Comparison of ENCODE assay signal across 14 cellular contexts in the genomic region with DNA sequence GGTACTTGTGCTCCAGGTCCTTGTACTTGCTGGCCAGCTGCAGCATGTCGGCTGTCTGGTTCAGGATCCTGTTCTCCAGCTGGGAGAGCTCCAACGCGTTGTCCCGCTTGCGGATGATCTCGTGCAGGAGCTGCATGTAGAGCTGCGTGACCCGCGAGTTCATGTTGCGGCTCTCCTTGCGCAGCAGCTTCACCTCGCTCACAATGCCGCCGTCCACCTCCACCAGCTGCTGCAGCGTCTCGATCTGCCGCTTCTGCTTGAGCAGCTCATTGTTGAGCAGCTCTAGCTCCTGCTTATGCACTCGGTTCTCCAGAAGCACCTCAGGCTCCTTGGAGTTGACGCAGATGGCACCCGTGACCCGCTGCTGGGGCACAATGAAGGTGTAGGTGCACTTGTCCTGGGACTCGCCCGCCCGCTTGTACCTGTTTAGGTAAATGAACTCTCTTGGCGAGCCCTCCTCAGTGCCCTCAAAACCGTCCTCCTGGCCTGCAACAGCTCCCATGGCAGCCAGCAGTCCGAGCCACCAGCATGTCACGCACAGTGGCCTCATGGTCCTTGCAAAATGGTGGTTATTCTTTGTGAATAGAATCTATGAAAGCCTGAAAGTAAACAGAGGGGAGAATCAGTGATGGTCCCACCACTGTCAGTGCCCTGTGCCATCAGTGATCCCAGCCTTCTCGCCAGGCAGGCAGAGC. TPM values are rescaled to one million over a fixed set of nuclear protein-coding genes. Genes with fewer than 3 reads are reported as not detected.
DNase-seq lines count a peak whose midpoint lies in the region; ATAC-seq and TF ChIP-seq lines count a peak whose summit lies in the region.
"Had no signal": no experiment of that assay in that cellular context is flagged by ENCODE, and none has a peak within 500 bp of the region (broad histone marks: within the 10 kb centered on the region; RNA-seq: fewer than 3 reads in every experiment).

No MANE protein-coding gene starts in this region.

- H3K4me3 ChIP-seq in dorsolateral prefrontal cortex (no peak overlapping the region), prostate gland (no peak overlapping the region), upper lobe of right lung (no peak overlapping the region)

- H3K9me3 ChIP-seq in prostate gland = no peaks in the 10 kb centered on the region
- no peaks in the 10 kb centered on the region for H3K9me3 ChIP-seq in upper lobe of right lung

- 87% methylated on average over 29 of the region's 29 CpGs for WGBS in prostate gland

- H3K4me1 ChIP-seq in prostate gland (replicated peaks) = no peaks in the 10 kb centered on the region
- H3K4me1 ChIP-seq in upper lobe of right lung = peaks cover 20% of the 10 kb centered on the region

- H3K27me3 ChIP-seq in dorsolateral prefrontal cortex (no peaks in the 10 kb centered on the region), prostate gland (replicated peaks; ENCODE audit: insufficient read depth) (no peaks in the 10 kb centered on the region), upper lobe of right lung (no peaks in the 10 kb centered on the region)

- ATAC-seq in upper lobe of right lung = no peak
- no peak for ATAC-seq in HG03439 (IDR thresholded peaks at IDR 0.05; ENCODE audit: unreplicated experiment)
- ATAC-seq: CD8-positive, alpha-beta T cell had no signal

- H3K36me3 ChIP-seq in prostate gland (no peaks in the 10 kb centered on the region), upper lobe of right lung (peaks cover 5% of the 10 kb centered on the region)

- intact Hi-C loops in dorsolateral prefrontal cortex (cut with DNase I) (no loop called here), prostate gland (cut with DNase I) (no loop called here), upper lobe of right lung (cut with DNase I) (no loop called here)

- no peak for TF ChIP-seq POLR2A in prostate gland (IDR thresholded peaks at IDR 0.05)

- peak in 1 of 10 donors; percentile 42 for DNase-seq in dorsolateral prefrontal cortex
- no peak for DNase-seq in prostate gland (ENCODE audit: low spot score)
- no peak for DNase-seq in amniotic stem cell (lab: John Stamatoyannopoulos, UW)
- no peak for DNase-seq in upper lobe of right lung
- DNase-seq: CD8-positive, alpha-beta T cell; GF-D8; Kasumi-1; NCI-H1436; NCI-H2029 treated with DMSO at 0.1 percent for 48 hours; NCI-H510A; NCI-H82 had no signal

- peak overlapping the region; percentile 75 for H3K27ac ChIP-seq in angular gyrus (ENCODE audit: low read depth, low read length)
- peak overlapping the region in 58 of 59 donors; percentile 29 to 90 (median 80) for H3K27ac ChIP-seq in dorsolateral prefrontal cortex
- H3K27ac ChIP-seq in prostate gland = peak overlapping the region; percentile 43 to 48
- peak overlapping the region; percentile 78 for H3K27ac ChIP-seq in temporal lobe (ENCODE audit: low read depth, low read length)
- no peak overlapping the region for H3K27ac ChIP-seq in upper lobe of right lung

- TF ChIP-seq CTCF in dorsolateral prefrontal cortex (IDR thresholded peaks at IDR 0.05 in 54 of 56, conservative IDR thresholded peaks at IDR 0.05 in 2 of 56; ENCODE audit: low read depth in 1 of 56, partially characterized antibody in 56 of 56) (no peak), prostate gland (IDR thresholded peaks at IDR 0.05) (no peak), upper lobe of right lung (IDR thresholded peaks at IDR 0.05) (no peak)

RNA-seq across cellular contexts. Expression of a gene that starts 14.1 kb away (rescaled TPM):
- total RNA-seq in dorsolateral prefrontal cortex (10 to 100 TPM in 30 of 120 experiments, 1 to 10 TPM in 90; 1.8 to 27.8 (median 7.2) TPM), prostate gland (10 to 100 TPM; 17.3 to 43.2 TPM), temporal lobe (3.7 TPM), upper lobe of right lung (19.4 TPM)
- total RNA-seq: CD8-positive, alpha-beta T cell had no signal
